Comparison of ENCODE assay signal across 8 cellular contexts in genomic region chr1:145078776-145079370, GRCh38. TPM values are rescaled to one million over a fixed set of nuclear protein-coding genes. Genes with fewer than 3 reads are reported as not detected.
DNase-seq lines count a peak whose midpoint lies in the region; ATAC-seq, FAIRE-seq and TF ChIP-seq lines count a peak whose summit lies in the region.
"Not testable (repeated sequence)": the region's sequence is repeated elsewhere in the genome, so short reads cannot be mapped to it uniquely, and the experiment has no call there.
"Had no signal": no experiment of that assay in that cellular context is flagged by ENCODE, and none has a peak within 500 bp of the region (broad histone marks: within the 10 kb centered on the region; RNA-seq: fewer than 3 reads in every experiment).

No MANE protein-coding gene starts in this region.

- CTCF ChIA-PET in IMR-90 (lab: Yijun Ruan, JAX): not testable (repeated sequence)

- H3K9me3 ChIP-seq in IMR-90 (ENCODE audit: control insufficient read depth, insufficient read depth, low read length); left lung; right lobe of liver; pancreas: not testable (repeated sequence)

- POLR2A ChIA-PET in IMR-90 (lab: Charles Lee; ENCODE audit: unreplicated experiment): not testable (repeated sequence)

- WGBS in IMR-90 (ENCODE audit: extremely low coverage in 2 of 2, insufficient read length in 1 of 2), 2 experiments: no CpG with 5 or more reads among the region's 7 CpGs
- no CpG with 5 or more reads among the region's 7 CpGs for WGBS in right lobe of liver (ENCODE audit: insufficient coverage, low coverage, low lambda C conversion rate, missing lambda C conversion rate)
- WGBS in pancreas, 2 donors: no CpG with 5 or more reads among the region's 7 CpGs

- not testable (repeated sequence) for H3K4me3 ChIP-seq in IMR-90 (ENCODE audit: insufficient read depth, low read depth, low read length); left lung; right lobe of liver; pancreas

- not testable (repeated sequence) for H3K27ac ChIP-seq in IMR-90 (ENCODE audit: insufficient read depth, low read length); left lung; right lobe of liver; pancreas

- H3K18ac ChIP-seq in IMR-90 (ENCODE audit: low read depth, low read length): not testable (repeated sequence)

- not testable (repeated sequence) for H2BK5ac ChIP-seq in IMR-90 (ENCODE audit: low read depth, low read length, poor library complexity, severe bottlenecking)

- H3K56ac ChIP-seq in IMR-90 (ENCODE audit: extremely low read depth, insufficient read depth, low read length): not testable (repeated sequence)

- H3K27me3 ChIP-seq in IMR-90 (ENCODE audit: control insufficient read depth, insufficient read depth, low read length); left lung; right lobe of liver; pancreas: not testable (repeated sequence)

- not testable (repeated sequence) for H2BK15ac ChIP-seq in IMR-90 (ENCODE audit: low read depth, low read length)

- not testable (repeated sequence) for H4K91ac ChIP-seq in IMR-90 (ENCODE audit: insufficient read depth, low read depth, low read length)

- BruUV-seq in IMR-90 (replicated peaks; lab: Mats Ljungman, UMichigan): not testable (repeated sequence)

- H3K79me1 ChIP-seq in IMR-90 (ENCODE audit: low read depth in 1 of 2, low read length in 2 of 2): not testable (repeated sequence)

- H3K4me2 ChIP-seq in IMR-90 (ENCODE audit: low read depth, low read length): not testable (repeated sequence)

- TF ChIP-seq RAD21 in IMR-90 (IDR thresholded peaks at IDR 0.05; ENCODE audit: low read length): not testable (repeated sequence)

- intact Hi-C loops in IMR-90 (cut with micrococcal nuclease); left cardiac atrium (cut with DNase I); left lung (cut with DNase I); right lobe of liver (cut with DNase I); pancreas (cut with DNase I): not testable (repeated sequence)

- not testable (repeated sequence) for H2AFZ ChIP-seq in IMR-90 (replicated peaks; ENCODE audit: low read length, poor library complexity)

- H2BK120ac ChIP-seq in IMR-90 (ENCODE audit: low read depth, low read length): not testable (repeated sequence)

- H4K5ac ChIP-seq in IMR-90 (ENCODE audit: low read depth, low read length): not testable (repeated sequence)

- H4K8ac ChIP-seq in IMR-90 (ENCODE audit: low read depth in 2 of 2, low read length in 2 of 2): not testable (repeated sequence)

- not testable (repeated sequence) for H3K23ac ChIP-seq in IMR-90 (ENCODE audit: low read depth, low read length)

- H3K9ac ChIP-seq in IMR-90 (ENCODE audit: low read depth, low read length): not testable (repeated sequence)

- not testable (repeated sequence) for H2AK5ac ChIP-seq in IMR-90 (ENCODE audit: low read depth, low read length)

- H3K9me1 ChIP-seq in IMR-90 (ENCODE audit: insufficient read depth, low read length): not testable (repeated sequence)

- TF ChIP-seq POLR2A in IMR-90 (IDR thresholded peaks at IDR 0.05; ENCODE audit: low read depth, low read length); right lobe of liver (IDR thresholded peaks at IDR 0.05): not testable (repeated sequence)

- not testable (repeated sequence) for FAIRE-seq in pancreas (lab: Jason Lieb, UNC)

- not testable (repeated sequence) for H3K4me1 ChIP-seq in IMR-90 (ENCODE audit: control insufficient read depth, insufficient read depth, low read length); left lung; right lobe of liver; pancreas

- H2AK9ac ChIP-seq in IMR-90 (replicated peaks; ENCODE audit: low read depth, low read length, poor library complexity): not testable (repeated sequence)

- dilution Hi-C loops in IMR-90 (cut with HindIII; ENCODE audit: low sequenced_read_pairs, unreplicated experiment): not testable (repeated sequence)

- DNase-seq in IMR-90, left cardiac atrium, left lung, right lobe of liver, pancreas: not testable (repeated sequence)

- not testable (repeated sequence) for H2BK20ac ChIP-seq in IMR-90 (ENCODE audit: low read depth, low read length)

- TF ChIP-seq CTCF in IMR-90 (conservative IDR thresholded peaks at IDR 0.05; ENCODE audit: low read depth, low read length); left lung (IDR thresholded peaks at IDR 0.05); right lobe of liver (IDR thresholded peaks at IDR 0.05); pancreas (IDR thresholded peaks at IDR 0.05): not testable (repeated sequence)

- H3K4ac ChIP-seq in IMR-90 (ENCODE audit: low read depth, low read length): not testable (repeated sequence)

- H3K36me3 ChIP-seq in IMR-90 (ENCODE audit: control insufficient read depth, insufficient read depth, low read length); left lung; right lobe of liver; pancreas: not testable (repeated sequence)

- H4K20me1 ChIP-seq in IMR-90 (ENCODE audit: insufficient read depth, low read length): not testable (repeated sequence)

- ATAC-seq in IMR-90 (ENCODE audit: low read depth) (peak; percentile 15), SK-N-SH treated with all-trans-retinoic acid at 6 μM for 48 hours (peak; percentile 42), left cardiac atrium (peak; percentile 22 to 32), left lung (peak; percentile 36), right lobe of liver (peak; percentile 71 to 91 (median 80)), pancreas (peak; percentile 52 to 76 (median 56))

- H3K14ac ChIP-seq in IMR-90 (replicated peaks; ENCODE audit: low read depth, low read length): not testable (repeated sequence)

- in situ Hi-C loops in IMR-90 (cut with MboI; ENCODE audit: low sequenced_read_pairs): not testable (repeated sequence)

RNA-seq across cellular contexts. Expression of gene SRGAP2B, which starts 16.3 kb away (rescaled TPM):
- total RNA-seq in IMR-90 (2012; rRNA removed) (50.7 and 69.2 TPM in 2 replicates), left cardiac atrium (10 to 100 TPM; 17.7 to 20.6 TPM), left lung (10 to 100 TPM; 28.3 to 34.5 TPM), right lobe of liver (1 to 10 TPM; 4.5 to 6.6 (median 6.1) TPM), pancreas (10 to 100 TPM in 1 of 6 donors, 1 to 10 TPM in 5; 4.1 to 13.0 (median 5.2) TPM)
- polyA plus RNA-seq in IMR-90 (2012; rRNA removed) (14.3 and 15.9 TPM in 2 replicates), pancreas (1 to 10 TPM; 2.2 to 3.1 TPM)
- 4.6 and 17.7 TPM in 2 replicates for polyA plus RNA-seq in IMR-90 (2012; cell fraction: cytosol; rRNA removed)
- 6.1 and 23.9 TPM in 2 replicates for polyA plus RNA-seq in IMR-90 (2012; cell fraction: nucleus; rRNA removed; ENCODE audit: low replicate concordance)

RNA-seq across cellular contexts. Expression of gene FAM72D, which starts 16.9 kb away (rescaled TPM):
- total RNA-seq in IMR-90 (2012; rRNA removed) (0.72 and 0.83 TPM in 2 replicates), left cardiac atrium (under 1 TPM; 0.09 to 0.13 TPM), left lung (under 1 TPM; 0.41 to 0.84 TPM), right lobe of liver (under 1 TPM in 2 of 6 experiments, not detected in 4; 0.09 to 0.32 TPM), pancreas (under 1 TPM in 4 of 6 donors, not detected in 2; 0.08 to 0.16 (median 0.09) TPM)
- polyA plus RNA-seq in IMR-90 (2012; rRNA removed) (1.2 and 1.4 TPM in 2 replicates), pancreas (under 1 TPM in 1 of 2 donors, not detected in 1; 0.21 TPM)
- polyA plus RNA-seq in IMR-90 (2012; cell fraction: cytosol; rRNA removed): 0.20 and 0.37 TPM in 2 replicates
- 0.18 and 1.3 TPM in 2 replicates for polyA plus RNA-seq in IMR-90 (2012; cell fraction: nucleus; rRNA removed; ENCODE audit: low replicate concordance)
- total RNA-seq: CD4-positive, alpha-beta T cell; CD8-positive, alpha-beta T cell had no signal

Comparison
In these comparisons a context has a peak if more than half of its experiments do, and no peak if none do; other contexts are left out.
1. ATAC-seq: peak in every context shown above with its lines; median percentile 80 in right lobe of liver; 56 in pancreas; 42 in SK-N-SH treated with all-trans-retinoic acid at 6 μM for 48 hours; 36 in left lung; 27 in left cardiac atrium; 15 in IMR-90.